Comparison of ENCODE assay signal across 2 cellular contexts in genomic region chr14:23335623-23336022, GRCh38.
TF ChIP-seq lines count a peak whose summit lies in the region.

No MANE protein-coding gene starts in this region.

TF ChIP-seq in K562, 482 proteins besides CTCF, POLR2A, EP300 and RAD21 (continues in another document):
- TF ChIP-seq MEIS2 (IDR thresholded peaks at IDR 0.05; ENCODE audit: partially characterized antibody) (peak; percentile 43), KDM1A (IDR thresholded peaks at IDR 0.05) (peak; percentile 51 to 55; a peak in 3 of 4 replicates), RREB1 (CRISPR knock-in tag; IDR thresholded peaks at IDR 0.05) (no peak), NCOR1 (IDR thresholded peaks at IDR 0.05) (peak; percentile 15; the same call in 1 of the 2 replicates), ZNF217 (CRISPR knock-in tag; IDR thresholded peaks at IDR 0.05) (no peak), GTF2A2 (tag; IDR thresholded peaks at IDR 0.05) (no peak), TAL1 (IDR thresholded peaks at IDR 0.05) (0 out of 2 replicates have a peak, but pooled peaks have one; percentile 13), TAF1 (IDR thresholded peaks at IDR 0.05; ENCODE audit: control insufficient read depth, extremely low read depth, insufficient read depth, low read length, severe bottlenecking) (no peak), ARID1B (IDR thresholded peaks at IDR 0.05) (0 out of 2 replicates have a peak, but pooled peaks have one; percentile 41), SMARCE1 (IDR thresholded peaks at IDR 0.05) (no peak), CBFA2T2 (conservative IDR thresholded peaks at IDR 0.05) (peak; percentile 42), HMG20B (CRISPR knock-in tag; IDR thresholded peaks at IDR 0.05) (no peak), CBFA2T3 (IDR thresholded peaks at IDR 0.05) (peak; percentile 56), MBD2 (IDR thresholded peaks at IDR 0.05; ENCODE audit: borderline replicate concordance, low read depth) (no peak), RERE (CRISPR knock-in tag; IDR thresholded peaks at IDR 0.05; ENCODE audit: borderline replicate concordance) (no peak), IRF2 (CRISPR knock-in tag; IDR thresholded peaks at IDR 0.05) (no peak), E2F6 (IDR thresholded peaks at IDR 0.05; ENCODE audit: borderline replicate concordance in 1 of 2, extremely low read depth in 1 of 2, insufficient read depth in 1 of 2, insufficient read length in 1 of 2, low read depth in 1 of 2, low read length in 1 of 2, poor library complexity in 1 of 2, severe bottlenecking in 1 of 2) (peak in 1 of 2 experiments; percentile 20)

TF ChIP-seq in GM12891, 5 proteins besides CTCF, POLR2A, EP300 and RAD21:
- TF ChIP-seq POU2F2 (IDR thresholded peaks at IDR 0.05; ENCODE audit: low read depth, low read length) (no peak), PAX5 (IDR thresholded peaks at IDR 0.05; ENCODE audit: insufficient read depth, low read length, severe bottlenecking) (no peak), POLR2AphosphoS5 (IDR thresholded peaks at IDR 0.05; ENCODE audit: low read depth, low read length) (no peak), SPI1 (IDR thresholded peaks at IDR 0.05; ENCODE audit: low read depth, low read length) (no peak), TAF1 (IDR thresholded peaks at IDR 0.05; ENCODE audit: low read depth, low read length) (no peak)
